In genomic region chr1:160428655-160429054, GRCh38 we compare ENCODE assay signal across 8 cellular contexts. TPM values are rescaled to one million over a fixed set of nuclear protein-coding genes. Genes with fewer than 3 reads are reported as not detected.
DNase-seq lines count a peak whose midpoint lies in the region; ATAC-seq and TF ChIP-seq lines count a peak whose summit lies in the region.

No MANE protein-coding gene starts in this region.

- no peaks in the 10 kb centered on the region for H3K9me3 ChIP-seq in T-helper 17 cell (ENCODE audit: control insufficient read depth, low read length, poor library complexity, severe bottlenecking)
- no peaks in the 10 kb centered on the region for H3K9me3 ChIP-seq in colonic mucosa
- H3K9me3 ChIP-seq in lower lobe of right lung: no peaks in the 10 kb centered on the region

- H3K27ac ChIP-seq in colonic mucosa: peak overlapping the region; percentile 74
- peak overlapping the region; percentile 61 for H3K27ac ChIP-seq in lower lobe of right lung

- H3K4me3 Mint-ChIP-seq in T-helper 17 cell: peak overlapping the region; percentile 75
- H3K4me3 Mint-ChIP-seq in type B pancreatic cell: no peak overlapping the region

- H3K27ac Mint-ChIP-seq in T-helper 17 cell (peak overlapping the region; percentile 88), type B pancreatic cell (peak overlapping the region; percentile 78)

- peak; percentile 61 for ATAC-seq in T-helper 17 cell
- peak; percentile 65 to 73 for ATAC-seq in lower lobe of right lung

- peak; percentile 38 for DNase-seq in activated naive CD4-positive, alpha-beta T cell treated with Interleukin-2 at 50 U/mL for 16 hours
- no peak for DNase-seq in activated naive CD4-positive, alpha-beta T cell treated with anti-CD3 and anti-CD28 coated beads, Interleukin-2, amount 50 U/mL, for 16 hours
- peak; percentile 53 for DNase-seq in HuH-7.5 (ENCODE audit: low spot score)
- no peak for DNase-seq in T-helper 17 cell
- DNase-seq in colonic mucosa: peak; percentile 77
- no peak for DNase-seq in lower lobe of right lung
- no peak for DNase-seq in type B pancreatic cell (ENCODE audit: extremely low spot score, unreplicated experiment)
- no peak for DNase-seq in activated CD4-positive, CD25-positive, alpha-beta regulatory T cell (lab: John Stamatoyannopoulos, UW)

- H3K36me3 Mint-ChIP-seq in T-helper 17 cell (ENCODE audit: low read depth) (peaks cover 3% of the 10 kb centered on the region), type B pancreatic cell (peaks cover 24% of the 10 kb centered on the region)

- peak overlapping the region in 1 of 2 donors; percentile 51 for H3K9ac ChIP-seq in colonic mucosa (ENCODE audit: low read depth in 2 of 2, low read length in 2 of 2)

- H3K4me3 ChIP-seq in colonic mucosa (no peak overlapping the region), lower lobe of right lung (no peak overlapping the region)

- H3K4me1 Mint-ChIP-seq in T-helper 17 cell: peaks cover 46% of the 10 kb centered on the region
- peaks cover 22% of the 10 kb centered on the region for H3K4me1 Mint-ChIP-seq in type B pancreatic cell (ENCODE audit: unreplicated experiment)

- H3K27me3 ChIP-seq in colonic mucosa (no peaks in the 10 kb centered on the region), lower lobe of right lung (ENCODE audit: low read depth) (no peaks in the 10 kb centered on the region)

- H3K9me3 Mint-ChIP-seq in type B pancreatic cell: no peaks in the 10 kb centered on the region

- H3K36me3 ChIP-seq in colonic mucosa (no peaks in the 10 kb centered on the region), lower lobe of right lung (peaks cover 5% of the 10 kb centered on the region)

- H3K4me1 ChIP-seq in colonic mucosa: peaks cover 4% of the 10 kb centered on the region
- H3K4me1 ChIP-seq in lower lobe of right lung: peaks cover 32% of the 10 kb centered on the region

- peaks cover under 1% of the 10 kb centered on the region for H3K27me3 Mint-ChIP-seq in T-helper 17 cell
- H3K27me3 Mint-ChIP-seq in type B pancreatic cell: no peaks in the 10 kb centered on the region

- intact Hi-C loops in colonic mucosa (cut with DNase I): no loop called here
- intact Hi-C loops in lower lobe of right lung (cut with DNase I): loop anchor here (5.0 kb wide), 1 partner anchor 179 kb away; no protein-coding TSS in a partner anchor

- TF ChIP-seq CTCF in colonic mucosa (IDR thresholded peaks at IDR 0.05): peak; percentile 55
- TF ChIP-seq CTCF in lower lobe of right lung (IDR thresholded peaks at IDR 0.05): peak; percentile 58
- peak; percentile 74 for TF ChIP-seq CTCF in type B pancreatic cell (conservative IDR thresholded peaks at IDR 0.05)

RNA-seq across cellular contexts. Expression of gene VANGL2, which starts 28.3 kb away (rescaled TPM):
- total RNA-seq in T-helper 17 cell (not detected), colonic mucosa (10 to 100 TPM in 1 of 2 donors, 1 to 10 TPM in 1; 3.9 to 10.3 TPM), lower lobe of right lung (7.5 TPM), type B pancreatic cell (ENCODE audit: low replicate concordance) (19.8 and 67.3 TPM in 2 replicates)

Comparison
In these comparisons a context has a peak if more than half of its experiments do, and no peak if none do; other contexts are left out.
1. DNase-seq: peak in activated naive CD4-positive, alpha-beta T cell treated with Interleukin-2 at 50 U/mL for 16 hours (single experiment), HuH-7.5 (single experiment) and colonic mucosa (single experiment); none in activated naive CD4-positive, alpha-beta T cell treated with anti-CD3 and anti-CD28 coated beads, Interleukin-2, amount 50 U/mL, for 16 hours (single experiment), T-helper 17 cell (0 of 3), lower lobe of right lung (single experiment), type B pancreatic cell (single experiment) and activated CD4-positive, CD25-positive, alpha-beta regulatory T cell (0 of 4).
2. Peak in every context shown above with its lines, with median percentiles within 50 percentile points of each other: CTCF ChIP-seq.